ENCODE assay signal across 8 cellular contexts in the genomic region with DNA sequence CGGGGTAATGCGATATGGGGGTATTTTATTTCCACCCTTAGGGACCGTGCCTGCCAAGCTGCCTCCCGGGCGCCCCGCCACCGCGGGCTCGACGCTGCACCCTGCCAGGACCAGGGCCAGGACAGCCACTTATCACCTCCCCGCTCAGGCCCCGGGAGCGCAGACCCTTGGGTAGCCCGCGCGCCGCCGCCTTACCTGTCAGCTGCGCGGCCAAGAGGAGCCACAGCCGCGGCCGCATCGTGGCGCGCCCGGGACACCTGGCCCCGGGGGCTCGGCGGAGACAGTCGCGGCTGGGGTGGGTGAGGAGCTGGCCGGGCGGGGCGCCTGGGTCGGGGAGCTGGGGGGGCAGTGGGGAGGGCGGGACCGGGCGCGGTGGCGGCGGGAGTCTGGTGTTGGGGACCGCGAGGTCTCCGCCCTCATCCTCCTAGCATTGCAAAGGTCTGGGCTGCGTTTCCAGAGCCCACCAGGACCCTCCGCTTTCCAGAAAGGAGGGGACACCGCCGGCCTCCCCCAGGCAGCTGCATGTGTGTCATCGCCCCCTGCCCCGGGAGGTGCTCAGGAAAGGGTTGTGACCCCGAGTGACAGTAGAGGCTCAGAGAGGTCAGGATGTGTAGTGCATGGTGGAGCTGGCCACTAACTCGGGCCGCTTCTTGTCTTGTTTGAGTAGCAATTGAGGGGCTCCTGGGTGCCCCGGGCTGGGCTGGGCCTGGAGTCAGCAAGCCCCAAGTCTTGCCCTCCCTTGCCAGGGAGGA. TPM values are rescaled to one million over a fixed set of nuclear protein-coding genes. Genes with fewer than 3 reads are reported as not detected.
DNase-seq lines count a peak whose midpoint lies in the region; ATAC-seq and TF ChIP-seq lines count a peak whose summit lies in the region.
"Not testable (repeated sequence)": the region's sequence is repeated elsewhere in the genome, so short reads cannot be mapped to it uniquely, and the experiment has no call there.
"Had no signal": no experiment of that assay in that cellular context is flagged by ENCODE, and none has a peak within 500 bp of the region (broad histone marks: within the 10 kb centered on the region; RNA-seq: fewer than 3 reads in every experiment).

Gene CD8B, minus strand, starts transcription at position 259 of the 752 bp plus-strand sequence. Its CDS starts 21 bp downstream, at position 238.

- H3K27me3 ChIP-seq in HUES64 (ENCODE audit: insufficient read depth, low read length) (peaks cover 27% of the 10 kb centered on the region), iPS-18a (ENCODE audit: control insufficient read depth, insufficient read depth, low read length) (peaks cover 20% of the 10 kb centered on the region)

- DNase-seq in WTC11 (ENCODE audit: low spot score): peak; percentile 51
- not testable (repeated sequence) for DNase-seq in activated naive CD8-positive, alpha-beta T cell treated with anti-CD3 and anti-CD28 coated beads for 36 hours; Right ventricle myocardium inferior (ENCODE audit: missing footprints)
- DNase-seq in nephron progenitor cell: peak; percentile 46

- not testable (repeated sequence) for H3K9me3 ChIP-seq in HUES64 (ENCODE audit: insufficient read depth, low read depth, low read length); iPS-18a (ENCODE audit: control insufficient read depth, low read depth, low read length)

- not testable (repeated sequence) for H3K27ac ChIP-seq in HUES64 (ENCODE audit: low read depth, low read length); iPS-18a (ENCODE audit: low read length)

- not testable (repeated sequence) for H3K9me3 Mint-ChIP-seq in WTC11; activated naive CD8-positive, alpha-beta T cell treated with anti-CD3 and anti-CD28 coated beads for 36 hours; nephron progenitor cell; stimulated activated naive CD8-positive, alpha-beta T cell treated with anti-CD3 and anti-CD28 coated beads, Interleukin-15, Interleukin-2, amounts not matched to agents 100 ng/mL and 50 ng/mL, for 24 hours

- peak within 1 kb of the TSS; percentile 62 for H3K4me3 Mint-ChIP-seq in WTC11
- peak within 1 kb of the TSS; percentile 95 for H3K4me3 Mint-ChIP-seq in activated naive CD8-positive, alpha-beta T cell treated with anti-CD3 and anti-CD28 coated beads for 36 hours
- H3K4me3 Mint-ChIP-seq in nephron progenitor cell: peak within 1 kb of the TSS; percentile 65
- H3K4me3 Mint-ChIP-seq in stimulated activated naive CD8-positive, alpha-beta T cell treated with anti-CD3 and anti-CD28 coated beads, Interleukin-15, Interleukin-2, amounts not matched to agents 100 ng/mL and 50 ng/mL, for 24 hours: peak within 1 kb of the TSS; percentile 92

- H3K4me3 ChIP-seq in HUES64 (ENCODE audit: low read length) (peak within 1 kb of the TSS; percentile 48), iPS-18a (ENCODE audit: low read length) (peak within 1 kb of the TSS; percentile 42)

- H3K36me3 Mint-ChIP-seq in WTC11; nephron progenitor cell (ENCODE audit: low read depth); stimulated activated naive CD8-positive, alpha-beta T cell treated with anti-CD3 and anti-CD28 coated beads, Interleukin-15, Interleukin-2, amounts not matched to agents 100 ng/mL and 50 ng/mL, for 24 hours (ENCODE audit: low read depth): not testable (repeated sequence)
- H3K36me3 Mint-ChIP-seq in activated naive CD8-positive, alpha-beta T cell treated with anti-CD3 and anti-CD28 coated beads for 36 hours: peaks cover 22% of the 10 kb centered on the region

- intact Hi-C loops in Right ventricle myocardium inferior (cut with DNase I): not testable (repeated sequence)

- H3K4me1 ChIP-seq in HUES64 (ENCODE audit: insufficient read depth, low read length); iPS-18a (ENCODE audit: control insufficient read depth, low read depth, low read length): not testable (repeated sequence)

- H3K27me3 Mint-ChIP-seq in WTC11 (ENCODE audit: low read depth): peaks cover 15% of the 10 kb centered on the region
- not testable (repeated sequence) for H3K27me3 Mint-ChIP-seq in activated naive CD8-positive, alpha-beta T cell treated with anti-CD3 and anti-CD28 coated beads for 36 hours; nephron progenitor cell (ENCODE audit: low read depth, poor library complexity); stimulated activated naive CD8-positive, alpha-beta T cell treated with anti-CD3 and anti-CD28 coated beads, Interleukin-15, Interleukin-2, amounts not matched to agents 100 ng/mL and 50 ng/mL, for 24 hours

- not testable (repeated sequence) for H3K36me3 ChIP-seq in HUES64 (ENCODE audit: insufficient read depth, low read length); iPS-18a (ENCODE audit: control insufficient read depth, low read depth, low read length)

- not testable (repeated sequence) for H3K9ac ChIP-seq in HUES64 (ENCODE audit: low read depth, low read length); iPS-18a (ENCODE audit: low read length)

- ATAC-seq in WTC11 (peak; percentile 82), Right ventricle myocardium inferior (peak; percentile 47)

- WGBS in HUES64: 7% methylated on average over 39 of the region's 55 CpGs

- not testable (repeated sequence) for H3K27ac Mint-ChIP-seq in WTC11, nephron progenitor cell
- peak within 1 kb of the TSS; percentile 99 for H3K27ac Mint-ChIP-seq in activated naive CD8-positive, alpha-beta T cell treated with anti-CD3 and anti-CD28 coated beads for 36 hours
- peak within 1 kb of the TSS; percentile 97 for H3K27ac Mint-ChIP-seq in stimulated activated naive CD8-positive, alpha-beta T cell treated with anti-CD3 and anti-CD28 coated beads, Interleukin-15, Interleukin-2, amounts not matched to agents 100 ng/mL and 50 ng/mL, for 24 hours

- POLR2A ChIA-PET in WTC11 (lab: Charles Lee): not testable (repeated sequence)

- TF ChIP-seq CTCF in WTC11 (IDR thresholded peaks at IDR 0.05); nephron progenitor cell (IDR thresholded peaks at IDR 0.05): not testable (repeated sequence)

- CTCF ChIA-PET in WTC11 (lab: Charles Lee): not testable (repeated sequence)

- H3K4me1 Mint-ChIP-seq in WTC11, nephron progenitor cell: not testable (repeated sequence)
- H3K4me1 Mint-ChIP-seq in activated naive CD8-positive, alpha-beta T cell treated with anti-CD3 and anti-CD28 coated beads for 36 hours: peaks cover 20% of the 10 kb centered on the region
- peaks cover 17% of the 10 kb centered on the region for H3K4me1 Mint-ChIP-seq in stimulated activated naive CD8-positive, alpha-beta T cell treated with anti-CD3 and anti-CD28 coated beads, Interleukin-15, Interleukin-2, amounts not matched to agents 100 ng/mL and 50 ng/mL, for 24 hours (ENCODE audit: low read depth)

RNA-seq across cellular contexts. Expression of gene CD8B, which starts in this region (rescaled TPM):
- polyA plus RNA-seq in HUES64 (2013, experiment 1 of 2): not detected
- 0.44 TPM for polyA plus RNA-seq in HUES64 (2013, experiment 2 of 2)
- total RNA-seq in WTC11 (2021) (0.70 to 0.73 TPM (median 0.71 TPM) in 3 replicates), Right ventricle myocardium inferior (0.30 TPM)
- total RNA-seq in activated naive CD8-positive, alpha-beta T cell treated with anti-CD3 and anti-CD28 coated beads for 36 hours: 100 to 1,000 TPM; 260 to 268 TPM
- total RNA-seq: HepG2 had no signal

Comparison
In these comparisons a context has a peak if more than half of its experiments do, and no peak if none do; other contexts are left out.
1. RNA of gene CD8B (total RNA-seq): 260 to 268 TPM in activated naive CD8-positive, alpha-beta T cell treated with anti-CD3 and anti-CD28 coated beads for 36 hours; 0.70 to 0.73 TPM in WTC11 and 0.30 TPM in Right ventricle myocardium inferior (single experiment); every median in the first group is over 100 times any median in the second.
2. Peak in DNase-seq and ATAC-seq in WTC11; RNA of the gene not detected or under 1 TPM.
3. Peak in ATAC-seq in Right ventricle myocardium inferior; RNA of the gene not detected or under 1 TPM.
4. Peak in every context shown above with its lines, with median percentiles within 50 percentile points of each other: H3K4me3 Mint-ChIP-seq.